Comparison of ENCODE assay signal across 8 cellular contexts in the genomic region with DNA sequence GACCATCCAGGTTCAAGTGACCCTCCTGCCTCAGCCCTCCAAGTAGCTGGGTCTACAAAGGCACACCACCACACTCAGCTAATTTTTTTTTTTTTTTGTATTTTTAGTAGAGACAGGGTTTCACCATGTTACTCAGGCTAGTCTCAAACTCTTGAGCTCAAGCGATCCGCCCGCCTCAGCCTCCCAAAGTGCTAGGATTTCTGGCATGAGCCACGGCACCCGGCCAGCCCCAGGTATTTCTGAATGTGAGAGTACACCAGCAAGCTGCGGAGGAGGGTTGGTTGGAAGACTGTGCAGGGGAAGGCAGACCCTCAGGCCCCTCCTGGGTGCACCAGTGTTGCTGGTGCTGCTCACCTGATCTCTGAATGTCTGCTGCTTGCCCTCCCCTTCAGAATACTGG. TPM values are rescaled to one million over a fixed set of nuclear protein-coding genes. Genes with fewer than 3 reads are reported as not detected.
"Had no signal": no experiment of that assay in that cellular context is flagged by ENCODE, and none has a peak within 500 bp of the region (broad histone marks: within the 10 kb centered on the region; RNA-seq: fewer than 3 reads in every experiment).

No MANE protein-coding gene starts in this region.

- H2AFZ ChIP-seq: GM23248, GM23338 had no signal

- H3K36me3 ChIP-seq: HAP-1 had no signal

- H3K4me3 ChIP-seq: GM23248, GM23338, HAP-1 had no signal

- H3K27ac ChIP-seq: GM23248 had no signal

- H3K4me2 ChIP-seq: GM23338 had no signal

- DNase-seq: GM23248, GOT3, H7, H9, HCEC 1CT, HFFc6 had no signal

- H3K9me3 ChIP-seq: HAP-1 had no signal

- H3K9ac ChIP-seq: GM23248 had no signal

- H3K4me1 ChIP-seq: HAP-1 had no signal

RNA-seq across cellular contexts. Expression of a gene that starts 33.1 kb away (rescaled TPM):
- total RNA-seq: GM23248, H9, HFFc6 had no signal
